Comparison of ENCODE assay signal across 23 cellular contexts in the genomic region with DNA sequence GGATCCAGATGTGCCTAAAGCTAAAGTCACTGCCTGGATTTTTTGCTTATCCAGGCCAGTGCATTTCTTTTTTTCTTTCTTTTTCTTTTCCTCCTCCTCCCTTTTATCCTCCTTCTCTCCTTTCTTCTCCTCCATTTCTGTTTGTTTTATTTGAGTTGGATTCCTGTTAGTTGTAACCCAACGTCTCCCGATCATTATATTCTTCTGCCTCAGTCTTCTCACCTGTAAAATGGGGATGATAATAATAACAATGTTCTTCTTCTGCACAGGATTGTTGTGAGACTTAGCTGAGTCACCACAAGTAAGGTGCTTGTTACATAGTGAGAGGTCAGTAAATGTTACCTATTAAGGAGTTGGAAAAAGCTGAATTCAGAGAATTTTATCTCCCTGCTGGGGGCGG. TPM values are rescaled to one million over a fixed set of nuclear protein-coding genes. Genes with fewer than 3 reads are reported as not detected.
DNase-seq lines count a peak whose midpoint lies in the region; ATAC-seq, FAIRE-seq and TF ChIP-seq lines count a peak whose summit lies in the region.
"Had no signal": no experiment of that assay in that cellular context is flagged by ENCODE, and none has a peak within 500 bp of the region (broad histone marks: within the 10 kb centered on the region; RNA-seq: fewer than 3 reads in every experiment).

No MANE protein-coding gene starts in this region.

- H3K4me2 ChIP-seq in A549: no peak overlapping the region
- H3K4me2 ChIP-seq in astrocyte (ENCODE audit: low read length): no peak overlapping the region
- H3K4me2 ChIP-seq: BLaER1 treated with 17β-estradiol and CSF1 and Interleukin-3, amounts not matched to agents 10 nM and 100 nM had no signal

- H3K4me1 ChIP-seq in A549: peaks cover 47% of the 10 kb centered on the region
- peaks cover 7% of the 10 kb centered on the region for H3K4me1 ChIP-seq in astrocyte (ENCODE audit: insufficient read depth, low read length)
- H3K4me1 ChIP-seq in endodermal cell (ENCODE audit: control insufficient read depth, insufficient read depth, low read length): no peaks in the 10 kb centered on the region
- H3K4me1 ChIP-seq in subcutaneous abdominal adipose tissue (ENCODE audit: control insufficient read depth in 5 of 5, insufficient read depth in 5 of 5, low read length in 5 of 5): peaks cover 9 to 28% (median 27%) of the 10 kb centered on the region in 5 donors
- H3K4me1 ChIP-seq: BE2C had no signal

- H3K79me2 ChIP-seq in astrocyte (ENCODE audit: insufficient read depth, low read length): no peaks in the 10 kb centered on the region

- CTCF ChIA-PET in A549 (lab: Yijun Ruan, JAX): interaction anchor here (1.8 to 10.6 kb wide), 2 partner anchors 42 to 126 kb away, joined by 6 to 131 read pairs; no protein-coding TSS in a partner anchor

- H3K4me3 ChIP-seq in A549: no peak overlapping the region
- H3K4me3 ChIP-seq in astrocyte (ENCODE audit: insufficient read depth, low read depth, low read length): no peak overlapping the region
- no peak overlapping the region for H3K4me3 ChIP-seq in endodermal cell (ENCODE audit: low read length)
- H3K4me3 ChIP-seq in subcutaneous abdominal adipose tissue (ENCODE audit: low read depth in 1 of 5, low read length in 5 of 5): no peak overlapping the region
- H3K4me3 ChIP-seq: BLaER1 treated with 17β-estradiol and CSF1 and Interleukin-3, amounts not matched to agents 10 nM and 100 nM; GM12878 had no signal

- H3K36me3 ChIP-seq in astrocyte (ENCODE audit: insufficient read depth, low read length) (no peaks in the 10 kb centered on the region), endodermal cell (ENCODE audit: control insufficient read depth, insufficient read depth, low read length) (no peaks in the 10 kb centered on the region), subcutaneous abdominal adipose tissue (ENCODE audit: control insufficient read depth in 5 of 5, insufficient read depth in 5 of 5, low read length in 5 of 5) (no peaks in the 10 kb centered on the region)
- H3K36me3 ChIP-seq: BE2C; BLaER1 treated with 17β-estradiol and CSF1 and Interleukin-3, amounts not matched to agents 10 nM and 100 nM had no signal

- H3K27ac Mint-ChIP-seq in astrocyte (ENCODE audit: unreplicated experiment) (peak overlapping the region; percentile 41), endodermal cell (no peak overlapping the region)
- H3K27ac Mint-ChIP-seq: CD4-positive, alpha-beta T cell; CD8-positive, alpha-beta memory T cell had no signal

- H3K4me1 Mint-ChIP-seq in astrocyte (ENCODE audit: low read depth, unreplicated experiment): peaks cover 5% of the 10 kb centered on the region
- peaks cover 4% of the 10 kb centered on the region for H3K4me1 Mint-ChIP-seq in endodermal cell
- H3K4me1 Mint-ChIP-seq: CD8-positive, alpha-beta memory T cell had no signal

- TF ChIP-seq POLR2A in A549 (IDR thresholded peaks at IDR 0.05; ENCODE audit: low read length): no peak

- TF ChIP-seq RAD21 in A549 (conservative IDR thresholded peaks at IDR 0.05 in 1 of 2, IDR thresholded peaks at IDR 0.05 in 1 of 2): no peak

- peaks cover 9% of the 10 kb centered on the region for H3K27me3 Mint-ChIP-seq in astrocyte (ENCODE audit: low read depth, unreplicated experiment)
- H3K27me3 Mint-ChIP-seq in endodermal cell (ENCODE audit: insufficient read depth): peaks cover 8% of the 10 kb centered on the region

- H4K20me1 ChIP-seq in astrocyte (ENCODE audit: insufficient read depth, low read length): no peaks in the 10 kb centered on the region
- H4K20me1 ChIP-seq: BLaER1 treated with 17β-estradiol and CSF1 and Interleukin-3, amounts not matched to agents 10 nM and 100 nM had no signal

- ATAC-seq in A549 (no peak), GM18909 (IDR thresholded peaks at IDR 0.05; ENCODE audit: poor library complexity, unreplicated experiment) (no peak)
- ATAC-seq: GM12878 had no signal

- H3K9me3 ChIP-seq in A549 (no peaks in the 10 kb centered on the region), astrocyte (ENCODE audit: insufficient read depth, low read depth, low read length) (no peaks in the 10 kb centered on the region), endodermal cell (ENCODE audit: control insufficient read depth, low read length) (no peaks in the 10 kb centered on the region), subcutaneous abdominal adipose tissue (ENCODE audit: control insufficient read depth in 5 of 5, low read length in 5 of 5) (no peaks in the 10 kb centered on the region)
- H3K9me3 ChIP-seq: BE2C; BLaER1 treated with 17β-estradiol and CSF1 and Interleukin-3, amounts not matched to agents 10 nM and 100 nM had no signal

- no peak overlapping the region for H2AFZ ChIP-seq in astrocyte (ENCODE audit: low read depth, low read length)

- no peak for FAIRE-seq in A549 (lab: Jason Lieb, UNC)
- no peak for FAIRE-seq in astrocyte (lab: Jason Lieb, UNC)
- FAIRE-seq: D721Med, GM12878 had no signal

- peaks cover under 1% of the 10 kb centered on the region for H3K27me3 ChIP-seq in astrocyte (ENCODE audit: insufficient read depth, low read length)
- H3K27me3 ChIP-seq in endodermal cell (ENCODE audit: control insufficient read depth, insufficient read depth, low read length, poor library complexity, severe bottlenecking): no peaks in the 10 kb centered on the region
- no peaks in the 10 kb centered on the region for H3K27me3 ChIP-seq in subcutaneous abdominal adipose tissue (ENCODE audit: control insufficient read depth in 5 of 5, insufficient read depth in 4 of 5, low read length in 5 of 5)
- H3K27me3 ChIP-seq: BE2C; BLaER1 treated with 17β-estradiol and CSF1 and Interleukin-3, amounts not matched to agents 10 nM and 100 nM had no signal

- WGBS in A549 (ENCODE audit: missing lambda C conversion rate): 95% methylated on average over 3 of the region's 3 CpGs
- WGBS in endodermal cell (ENCODE audit: insufficient coverage in 1 of 2, insufficient read length in 1 of 2), 2 experiments: 80 to 100% methylated on average over 1 of the region's 3 CpGs

- TF ChIP-seq CTCF in A549 (IDR thresholded peaks at IDR 0.05): no peak
- TF ChIP-seq CTCF in astrocyte (IDR thresholded peaks at IDR 0.05; ENCODE audit: insufficient read depth, low read depth, low read length): no peak
- TF ChIP-seq CTCF in endodermal cell (conservative IDR thresholded peaks at IDR 0.05): peak; percentile 5

- no peaks in the 10 kb centered on the region for H3K36me3 Mint-ChIP-seq in astrocyte (ENCODE audit: low read depth, unreplicated experiment)
- no peaks in the 10 kb centered on the region for H3K36me3 Mint-ChIP-seq in endodermal cell (ENCODE audit: low read depth)
- H3K36me3 Mint-ChIP-seq: CD14-positive monocyte; CD8-positive, alpha-beta memory T cell had no signal

- no peak for TF ChIP-seq EP300 in A549 (IDR thresholded peaks at IDR 0.05)

- H3K9me3 Mint-ChIP-seq in astrocyte (ENCODE audit: unreplicated experiment): no peaks in the 10 kb centered on the region
- H3K9me3 Mint-ChIP-seq in endodermal cell: no peaks in the 10 kb centered on the region
- H3K9me3 Mint-ChIP-seq: CD14-positive monocyte; CD4-positive, alpha-beta T cell; CD8-positive, alpha-beta memory T cell had no signal

- DNase-seq in A549 (ENCODE audit: low read depth in 1 of 2, low spot score in 1 of 2) (no peak), astrocyte (ENCODE audit: low read depth) (no peak), endodermal cell (peak; percentile 4), NCI-H128 (lab: John Stamatoyannopoulos, UW; ENCODE audit: unreplicated experiment) (no peak)
- DNase-seq: ACHN; AML-193; BE2C; CD4-positive, alpha-beta T cell; CD8-positive, alpha-beta memory T cell; DMS 273 treated with DMSO at 0.1 percent for 48 hours; DMS79; EL; GDM1; GOT3; H7; HCEC 1CT had no signal

- POLR2A ChIA-PET in A549 (lab: Yijun Ruan, JAX): no interaction called here

- no peak overlapping the region for H3K4me3 Mint-ChIP-seq in astrocyte (ENCODE audit: unreplicated experiment)
- no peak overlapping the region for H3K4me3 Mint-ChIP-seq in endodermal cell
- H3K4me3 Mint-ChIP-seq: CD14-positive monocyte; CD4-positive, alpha-beta T cell; CD8-positive, alpha-beta memory T cell had no signal

- peak overlapping the region in 1 of 2 experiments; percentile 29; a peak in 2 of 6 replicates for H3K27ac ChIP-seq in A549
- H3K27ac ChIP-seq in astrocyte (ENCODE audit: low read depth, low read length): no peak overlapping the region
- no peak overlapping the region for H3K27ac ChIP-seq in endodermal cell (ENCODE audit: low read depth, low read length)
- H3K27ac ChIP-seq in subcutaneous abdominal adipose tissue (ENCODE audit: low read depth, low read length): peak overlapping the region; percentile 42
- H3K27ac ChIP-seq: BLaER1 treated with 17β-estradiol and CSF1 and Interleukin-3, amounts not matched to agents 10 nM and 100 nM had no signal

- H3K9ac ChIP-seq in astrocyte (ENCODE audit: low read length) (no peak overlapping the region), endodermal cell (ENCODE audit: extremely low read depth, low read length, poor library complexity, severe bottlenecking) (no peak overlapping the region), subcutaneous abdominal adipose tissue (ENCODE audit: low read length in 5 of 5) (no peak overlapping the region)
- H3K9ac ChIP-seq: BLaER1 treated with 17β-estradiol and CSF1 and Interleukin-3, amounts not matched to agents 10 nM and 100 nM had no signal

RNA-seq across cellular contexts. Expression of a gene that starts 13.7 kb away (rescaled TPM):
- polyA plus RNA-seq in A549 (2011; rRNA removed) (0.17 and 0.25 TPM in 2 replicates), A549 (2017; fragmentation: RNase III; extraction: RNeasy Plus Mini Kit Qiagen cat#74134 plus additional on column Dnase treatment) (0.15 to 0.29 TPM (median 0.17 TPM) in 3 replicates)
- 0.28 and 0.30 TPM in 2 replicates for polyA plus RNA-seq in A549 (2012; cell fraction: cytosol; rRNA removed)
- polyA plus RNA-seq in A549 (2012; cell fraction: nucleus; rRNA removed): 0.14 and 0.55 TPM in 2 replicates
- 0.08 and 0.15 TPM in 2 replicates for polyA minus RNA-seq in A549 (2011; rRNA and poly(A)+ RNA removed)
- total RNA-seq in astrocyte (not detected in 2 replicates), endodermal cell (not detected)
- polyA plus RNA-seq in endodermal cell (2013, experiment 1 of 2): not detected
- polyA plus RNA-seq in endodermal cell (2013, experiment 2 of 2): 0.17 TPM
- total RNA-seq: A172; CD4-positive, alpha-beta T cell; CD8-positive, alpha-beta memory T cell; GM12878; H7 had no signal
- polyA plus RNA-seq: CD8-positive, alpha-beta memory T cell; GM12878 had no signal

RNA-seq across cellular contexts. Expression of a gene that starts 48.3 kb away (rescaled TPM):
- polyA plus RNA-seq in A549 (2011; rRNA removed) (8.2 and 11.2 TPM in 2 replicates), A549 (2017; fragmentation: RNase III; extraction: RNeasy Plus Mini Kit Qiagen cat#74134 plus additional on column Dnase treatment) (5.6 to 6.2 TPM (median 6.0 TPM) in 3 replicates)
- polyA plus RNA-seq in A549 (2012; cell fraction: cytosol; rRNA removed): 5.1 and 5.4 TPM in 2 replicates
- 4.2 and 4.5 TPM in 2 replicates for polyA plus RNA-seq in A549 (2012; cell fraction: nucleus; rRNA removed)
- 3.5 and 7.2 TPM in 2 replicates for polyA minus RNA-seq in A549 (2011; rRNA and poly(A)+ RNA removed)
- total RNA-seq in astrocyte (0.27 and 0.36 TPM in 2 replicates), endodermal cell (under 1 TPM; 0.82 to 0.86 TPM)
- 1.1 TPM for polyA plus RNA-seq in endodermal cell (2013, experiment 1 of 2)
- 1.5 TPM for polyA plus RNA-seq in endodermal cell (2013, experiment 2 of 2)
- total RNA-seq: A172; CD4-positive, alpha-beta T cell; CD8-positive, alpha-beta memory T cell had no signal
- polyA plus RNA-seq: CD8-positive, alpha-beta memory T cell; GM12878 had no signal

RNA-seq across cellular contexts. Expression of a gene that starts 56.4 kb away (rescaled TPM):
- polyA plus RNA-seq in A549 (2011; rRNA removed): 63.5 and 87.0 TPM in 2 replicates
- 24.7 and 26.7 TPM in 2 replicates for polyA plus RNA-seq in A549 (2012; cell fraction: cytosol; rRNA removed)
- 12.1 and 18.0 TPM in 2 replicates for polyA plus RNA-seq in A549 (2012; cell fraction: nucleus; rRNA removed)
- 51.2 to 57.9 TPM (median 52.4 TPM) in 3 replicates for polyA plus RNA-seq in A549 (2017; fragmentation: RNase III; extraction: RNeasy Plus Mini Kit Qiagen cat#74134 plus additional on column Dnase treatment)
- 12.0 and 13.0 TPM in 2 replicates for polyA minus RNA-seq in A549 (2011; rRNA and poly(A)+ RNA removed)
- 2.0 and 3.7 TPM in 2 replicates for total RNA-seq in astrocyte
- total RNA-seq in endodermal cell: 10 to 100 TPM; 50.3 to 66.8 TPM
- polyA plus RNA-seq in endodermal cell (2013, experiment 1 of 2): 39.2 TPM
- 45.6 TPM for polyA plus RNA-seq in endodermal cell (2013, experiment 2 of 2)

RNA-seq across cellular contexts. Expression of a gene that starts 59.6 kb away (rescaled TPM):
- polyA plus RNA-seq in A549 (2011; rRNA removed): not detected in 2 replicates
- not detected in 2 replicates for polyA plus RNA-seq in A549 (2012; cell fraction: cytosol; rRNA removed)
- not detected in 2 replicates for polyA plus RNA-seq in A549 (2012; cell fraction: nucleus; rRNA removed)
- polyA plus RNA-seq in A549 (2017; fragmentation: RNase III; extraction: RNeasy Plus Mini Kit Qiagen cat#74134 plus additional on column Dnase treatment): not detected in 3 replicates
- polyA minus RNA-seq in A549 (2011; rRNA and poly(A)+ RNA removed): not detected in 2 replicates
- total RNA-seq in astrocyte: not detected in 2 replicates
- not detected for total RNA-seq in endodermal cell
- polyA plus RNA-seq in endodermal cell (2013, experiment 1 of 2): not detected
- not detected for polyA plus RNA-seq in endodermal cell (2013, experiment 2 of 2)
- total RNA-seq: A172; CD4-positive, alpha-beta T cell; CD8-positive, alpha-beta memory T cell; GM12878; H7 had no signal
- polyA plus RNA-seq: CD14-positive monocyte; CD8-positive, alpha-beta memory T cell; GM12878 had no signal

Comparison
In these comparisons a context has a peak if more than half of its experiments do, and no peak if none do; other contexts are left out.
1. RNA of a gene that starts 56.4 kb away (total RNA-seq): 50.3 to 66.8 TPM in endodermal cell; 2.0 to 3.7 TPM in astrocyte; every median in the first group is over 10 times any median in the second.